Comparison of ENCODE assay signal across 10 cellular contexts in the genomic region with DNA sequence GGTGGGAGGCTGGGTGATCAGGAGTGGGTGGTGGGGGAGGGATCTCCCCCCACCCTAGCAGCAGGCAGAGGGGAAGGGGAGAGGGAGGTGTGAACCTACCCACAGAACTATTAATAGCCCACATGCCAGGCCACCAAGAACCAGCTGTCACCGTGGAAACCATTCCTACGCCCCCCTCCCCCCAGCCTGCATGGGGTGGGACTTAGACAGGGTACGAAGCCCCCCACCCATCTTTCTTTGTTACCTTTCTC. TPM values are rescaled to one million over a fixed set of nuclear protein-coding genes. Genes with fewer than 3 reads are reported as not detected.
DNase-seq lines count a peak whose midpoint lies in the region; ATAC-seq and TF ChIP-seq lines count a peak whose summit lies in the region.
"Had no signal": no experiment of that assay in that cellular context is flagged by ENCODE, and none has a peak within 500 bp of the region (broad histone marks: within the 10 kb centered on the region; RNA-seq: fewer than 3 reads in every experiment).

No MANE protein-coding gene starts in this region.

- no peak for DNase-seq in CD4-positive, alpha-beta T cell
- peak; percentile 60 for DNase-seq in NCI-H1694 treated with DMSO at 0.1 percent for 48 hours (lab: John Stamatoyannopoulos, UW)
- DNase-seq in endodermal cell = no peak
- DNase-seq in prostate gland (ENCODE audit: low spot score) = no peak
- DNase-seq in HK-2 (ENCODE audit: unreplicated experiment) = no peak
- DNase-seq in central memory CD4-positive, alpha-beta T cell = no peak
- no peak for DNase-seq in amygdala (lab: John Stamatoyannopoulos, UW)
- DNase-seq: MV-4-11 had no signal

- 70% methylated on average over 3 of the region's 3 CpGs; no CpG with 5 or more reads in 1 of the 2 experiments for WGBS in endodermal cell (ENCODE audit: insufficient coverage in 1 of 2, insufficient read length in 1 of 2), 2 experiments
- 12% methylated on average over 3 of the region's 3 CpGs for WGBS in prostate gland

- H3K36me3 ChIP-seq in endodermal cell (ENCODE audit: control insufficient read depth, insufficient read depth, low read length) = no peaks in the 10 kb centered on the region
- H3K36me3 ChIP-seq in prostate gland = no peaks in the 10 kb centered on the region

- intact Hi-C loops in CD4-positive, alpha-beta T cell (cut with DNase I, micrococcal nuclease) = no loop called here
- intact Hi-C loops in prostate gland (cut with DNase I) = no loop called here

- peak overlapping the region; percentile 73 for H3K27ac ChIP-seq in CD4-positive, alpha-beta T cell (ENCODE audit: low read depth, low read length)
- H3K27ac ChIP-seq in endodermal cell (ENCODE audit: low read depth, low read length) (peak overlapping the region; percentile 68), prostate gland (peak overlapping the region; percentile 89 to 93)

- H3K36me3 Mint-ChIP-seq in CD4-positive, alpha-beta T cell (ENCODE audit: low read depth) = peaks cover 9% of the 10 kb centered on the region
- peaks cover 3% of the 10 kb centered on the region for H3K36me3 Mint-ChIP-seq in endodermal cell (ENCODE audit: low read depth)

- peak overlapping the region; percentile 96 for H3K27ac Mint-ChIP-seq in CD4-positive, alpha-beta T cell
- no peak overlapping the region for H3K27ac Mint-ChIP-seq in endodermal cell

- TF ChIP-seq CTCF in CD4-positive, alpha-beta T cell (IDR thresholded peaks at IDR 0.05) = no peak
- no peak for TF ChIP-seq CTCF in endodermal cell (conservative IDR thresholded peaks at IDR 0.05)
- TF ChIP-seq CTCF in prostate gland (IDR thresholded peaks at IDR 0.05) = no peak

- no peaks in the 10 kb centered on the region for H3K9me3 ChIP-seq in CD4-positive, alpha-beta T cell (ENCODE audit: control insufficient read depth, low read length)
- H3K9me3 ChIP-seq in endodermal cell (ENCODE audit: control insufficient read depth, low read length) (no peaks in the 10 kb centered on the region), prostate gland (no peaks in the 10 kb centered on the region)

- H3K4me3 Mint-ChIP-seq in CD4-positive, alpha-beta T cell = peak overlapping the region; percentile 54
- no peak overlapping the region for H3K4me3 Mint-ChIP-seq in endodermal cell

- no peak for ATAC-seq in CD4-positive, alpha-beta T cell (ENCODE audit: poor library complexity)
- ATAC-seq in GM18873 (IDR thresholded peaks at IDR 0.05; ENCODE audit: low FRiP score, unreplicated experiment) = no peak

- no peaks in the 10 kb centered on the region for H3K27me3 Mint-ChIP-seq in CD4-positive, alpha-beta T cell
- H3K27me3 Mint-ChIP-seq in endodermal cell (ENCODE audit: insufficient read depth) = peaks cover 3% of the 10 kb centered on the region

- CTCF ChIA-PET in CD4-positive, alpha-beta T cell (lab: Charles Lee) = interaction anchor here (1.1 to 2.7 kb wide), 6 partner anchors 16 to 42 kb away, joined by 3 to 14 read pairs (median 4); partner anchors contain the start of genes MED24 and NR1D1

- H3K9me3 Mint-ChIP-seq in CD4-positive, alpha-beta T cell = no peaks in the 10 kb centered on the region
- no peaks in the 10 kb centered on the region for H3K9me3 Mint-ChIP-seq in endodermal cell

- H3K27me3 ChIP-seq in CD4-positive, alpha-beta T cell (ENCODE audit: control insufficient read depth, insufficient read depth, low read length) = no peaks in the 10 kb centered on the region
- H3K27me3 ChIP-seq in endodermal cell (ENCODE audit: control insufficient read depth, insufficient read depth, low read length, poor library complexity, severe bottlenecking) (no peaks in the 10 kb centered on the region), prostate gland (replicated peaks; ENCODE audit: insufficient read depth) (no peaks in the 10 kb centered on the region)

- H3K4me3 ChIP-seq in endodermal cell (ENCODE audit: low read length) = no peak overlapping the region
- no peak overlapping the region for H3K4me3 ChIP-seq in prostate gland

- H3K9ac ChIP-seq in endodermal cell (ENCODE audit: extremely low read depth, low read length, poor library complexity, severe bottlenecking) = no peak overlapping the region

- POLR2A ChIA-PET in CD4-positive, alpha-beta T cell (lab: Charles Lee) = interaction anchor here (2.4 to 2.7 kb wide), 2 partner anchors 28 to 52 kb away, joined by 10 to 16 read pairs; partner anchors contain the start of gene MSL1

- peaks cover 81% of the 10 kb centered on the region for H3K4me1 Mint-ChIP-seq in CD4-positive, alpha-beta T cell (ENCODE audit: low read depth)
- peaks cover 54% of the 10 kb centered on the region for H3K4me1 Mint-ChIP-seq in endodermal cell

- H3K4me1 ChIP-seq in endodermal cell (ENCODE audit: control insufficient read depth, insufficient read depth, low read length) = peaks cover 38% of the 10 kb centered on the region
- peaks cover 54% of the 10 kb centered on the region for H3K4me1 ChIP-seq in prostate gland (replicated peaks)

- TF ChIP-seq POLR2A in prostate gland (IDR thresholded peaks at IDR 0.05) = no peak

RNA-seq across cellular contexts. Expression of gene THRA, which starts 7.8 kb away (rescaled TPM):
- total RNA-seq in CD4-positive, alpha-beta T cell = 10 to 100 TPM; 35.2 to 36.4 TPM
- total RNA-seq in endodermal cell (10 to 100 TPM; 12.7 to 14.4 TPM), prostate gland (10 to 100 TPM; 35.2 to 79.8 TPM)
- 16.0 TPM for polyA plus RNA-seq in endodermal cell (2013, experiment 1 of 2)
- 15.5 TPM for polyA plus RNA-seq in endodermal cell (2013, experiment 2 of 2)

RNA-seq across cellular contexts. Expression of gene MED24, which starts 16.4 kb away (rescaled TPM):
- total RNA-seq in CD4-positive, alpha-beta T cell = 10 to 100 TPM; 82.9 to 85.3 TPM
- total RNA-seq in endodermal cell (100 to 1,000 TPM; 106 to 124 TPM), prostate gland (100 to 1,000 TPM in 1 of 2 donors, 10 to 100 TPM in 1; 55.2 to 167 TPM)
- 119 TPM for polyA plus RNA-seq in endodermal cell (2013, experiment 1 of 2)
- polyA plus RNA-seq in endodermal cell (2013, experiment 2 of 2) = 101 TPM

RNA-seq across cellular contexts. Expression of gene NR1D1, which starts 29.8 kb away (rescaled TPM):
- 10 to 100 TPM; 29.6 to 34.1 TPM for total RNA-seq in CD4-positive, alpha-beta T cell
- total RNA-seq in endodermal cell = 1 to 10 TPM; 3.0 to 4.4 TPM
- 3.1 TPM for polyA plus RNA-seq in endodermal cell (2013, experiment 1 of 2)
- 2.3 TPM for polyA plus RNA-seq in endodermal cell (2013, experiment 2 of 2)
- total RNA-seq in prostate gland = 10 to 100 TPM; 10.7 to 35.2 TPM

RNA-seq across cellular contexts. Expression of gene MSL1, which starts 51.2 kb away (rescaled TPM):
- 10 to 100 TPM; 77.0 to 79.2 TPM for total RNA-seq in CD4-positive, alpha-beta T cell
- 100 to 1,000 TPM in 1 of 2 donors, 10 to 100 TPM in 1; 95.4 to 108 TPM for total RNA-seq in endodermal cell
- polyA plus RNA-seq in endodermal cell (2013, experiment 1 of 2) = 126 TPM
- polyA plus RNA-seq in endodermal cell (2013, experiment 2 of 2) = 115 TPM
- total RNA-seq in prostate gland = 100 to 1,000 TPM in 1 of 2 donors, 10 to 100 TPM in 1; 77.0 to 112 TPM

RNA-seq across cellular contexts. Expression of gene CSF3, which starts 55.3 kb away (rescaled TPM):
- total RNA-seq in CD4-positive, alpha-beta T cell = not detected
- total RNA-seq in endodermal cell (not detected), prostate gland (1 to 10 TPM in 1 of 2 donors, under 1 TPM in 1; 0.41 to 2.2 TPM)
- polyA plus RNA-seq in endodermal cell (2013, experiment 1 of 2) = not detected
- polyA plus RNA-seq in endodermal cell (2013, experiment 2 of 2) = not detected
- total RNA-seq: epithelial cell of proximal tubule had no signal
